Comparison of ENCODE assay signal across 9 cellular contexts in genomic region chr3:112640864-112641751, GRCh38. TPM values are rescaled to one million over a fixed set of nuclear protein-coding genes. Genes with fewer than 3 reads are reported as not detected.
DNase-seq lines count a peak whose midpoint lies in the region; ATAC-seq and TF ChIP-seq lines count a peak whose summit lies in the region.
"Had no signal": no experiment of that assay in that cellular context is flagged by ENCODE, and none has a peak within 500 bp of the region (broad histone marks: within the 10 kb centered on the region; RNA-seq: fewer than 3 reads in every experiment).

CCDC80 (minus strand) TSS chr3:112641143; CDS start chr3:112639905, 1,238 bp downstream.

- no peaks in the 10 kb centered on the region for H3K36me3 ChIP-seq in Loucy (ENCODE audit: insufficient read depth, low read length)
- H3K36me3 ChIP-seq in upper lobe of right lung, result no peaks in the 10 kb centered on the region

- no peak within 1 kb of the TSS for H3K9ac ChIP-seq in Loucy (ENCODE audit: low read depth, low read length, poor library complexity, severe bottlenecking)

- H4K20me1 ChIP-seq in Loucy (ENCODE audit: insufficient read depth, low read length, poor library complexity, severe bottlenecking), result no peaks in the 10 kb centered on the region

- H3K9me3 ChIP-seq in Loucy (ENCODE audit: insufficient read depth, low read depth, low read length), result no peaks in the 10 kb centered on the region
- no peaks in the 10 kb centered on the region for H3K9me3 ChIP-seq in upper lobe of right lung

- no peak for ATAC-seq in upper lobe of right lung
- no peak for ATAC-seq in HG02970 (IDR thresholded peaks at IDR 0.05; ENCODE audit: low FRiP score, unreplicated experiment)
- no peak for ATAC-seq in HG03025 (IDR thresholded peaks at IDR 0.05; ENCODE audit: low FRiP score, unreplicated experiment)
- ATAC-seq in HG02763 (IDR thresholded peaks at IDR 0.05; ENCODE audit: unreplicated experiment), result no peak

- no peaks in the 10 kb centered on the region for H3F3A ChIP-seq in Loucy (ENCODE audit: low read depth)

- peak within 1 kb of the TSS; percentile 65 for H3K27ac ChIP-seq in upper lobe of right lung

- no peak within 1 kb of the TSS for H3K4me2 ChIP-seq in Loucy (ENCODE audit: low read depth, low read length, poor library complexity, severe bottlenecking)

- no peak for TF ChIP-seq POLR2A in lower leg skin (IDR thresholded peaks at IDR 0.05)

- 4 to 6% methylated on average over 7 of the region's 7 CpGs for WGBS in lower leg skin, 2 donors

- DNase-seq in cerebellum (ENCODE audit: low spot score), result no peak
- no peak for DNase-seq in lower leg skin (ENCODE audit: low spot score in 2 of 2)
- DNase-seq in upper lobe of right lung, result no peak
- DNase-seq in DMS53 (lab: John Stamatoyannopoulos, UW), result no peak
- DNase-seq: MM.1S had no signal

- H2AFZ ChIP-seq in Loucy (ENCODE audit: low read length), result peak within 1 kb of the TSS; percentile 57; the same call in 1 of the 2 replicates

- TF ChIP-seq CTCF in Loucy (conservative IDR thresholded peaks at IDR 0.05; ENCODE audit: low read length) (no peak), lower leg skin (IDR thresholded peaks at IDR 0.05) (no peak), upper lobe of right lung (IDR thresholded peaks at IDR 0.05) (no peak)

- no peaks in the 10 kb centered on the region for H3K79me2 ChIP-seq in Loucy (ENCODE audit: insufficient read depth, low read length)

- H3K4me1 ChIP-seq in Loucy (ENCODE audit: insufficient read depth, low read length, poor library complexity, severe bottlenecking), result peaks cover 8% of the 10 kb centered on the region
- H3K4me1 ChIP-seq in upper lobe of right lung, result peaks cover 24% of the 10 kb centered on the region

- intact Hi-C loops in lower leg skin (cut with DNase I; ENCODE audit: low total_unique reads) (loop anchor here (5.0 to 10.0 kb wide), 2 partner anchors 174 to 336 kb away; partner anchors contain the start of gene CD200R1), upper lobe of right lung (cut with DNase I) (loop anchor here (10.0 kb wide), 1 partner anchor 334 kb away; the partner anchor contains the start of gene CD200R1)

- H3K27me3 ChIP-seq in Loucy (ENCODE audit: insufficient read depth, low read length, poor library complexity, severe bottlenecking), result no peaks in the 10 kb centered on the region
- H3K27me3 ChIP-seq in upper lobe of right lung, result no peaks in the 10 kb centered on the region

- no peaks in the 10 kb centered on the region for H3K9me2 ChIP-seq in Loucy (replicated peaks; ENCODE audit: low read depth, low read length)

- H3K4me3 ChIP-seq in Loucy (ENCODE audit: low read length, poor library complexity, severe bottlenecking) (no peak within 1 kb of the TSS), lower leg skin (ENCODE audit: low read depth, poor library complexity, severe bottlenecking) (peak within 1 kb of the TSS; percentile 8), upper lobe of right lung (peak within 1 kb of the TSS; percentile 38)

RNA-seq across cellular contexts. Expression of gene CCDC80, which starts in this region (rescaled TPM):
- total RNA-seq in cerebellum (12.8 TPM), lower leg skin (10 to 100 TPM in 3 of 4 donors, 1 to 10 TPM in 1; 7.4 to 53.3 (median 10.6) TPM), upper lobe of right lung (60.4 TPM)
